Comparison of ENCODE assay signal across 8 cellular contexts in genomic region chr3:43289401-43289800, GRCh38. TPM values are rescaled to one million over a fixed set of nuclear protein-coding genes. Genes with fewer than 3 reads are reported as not detected.
DNase-seq lines count a peak whose midpoint lies in the region; ATAC-seq, FAIRE-seq and TF ChIP-seq lines count a peak whose summit lies in the region.
"Had no signal": no experiment of that assay in that cellular context is flagged by ENCODE, and none has a peak within 500 bp of the region (broad histone marks: within the 10 kb centered on the region; RNA-seq: fewer than 3 reads in every experiment).

No MANE protein-coding gene starts in this region.

- H3K27me3 ChIP-seq in foreskin keratinocyte (no peaks in the 10 kb centered on the region), small intestine (ENCODE audit: control insufficient read depth in 2 of 2, insufficient read depth in 2 of 2, low read length in 2 of 2) (no peaks in the 10 kb centered on the region)

- TF ChIP-seq CTCF in activated CD8-positive, alpha-beta T cell treated with anti-CD3 and anti-CD28 coated beads for 36 hours (IDR thresholded peaks at IDR 0.05) = no peak
- TF ChIP-seq CTCF in foreskin keratinocyte (conservative IDR thresholded peaks at IDR 0.05) = no peak

- peak overlapping the region; percentile 87 for H3K27ac ChIP-seq in foreskin keratinocyte
- peak overlapping the region; percentile 59 to 68 for H3K27ac ChIP-seq in small intestine (ENCODE audit: low read depth in 1 of 2, low read length in 1 of 2)
- H3K27ac ChIP-seq: SK-N-MC had no signal

- peaks cover 54% of the 10 kb centered on the region for H3K4me1 Mint-ChIP-seq in activated CD8-positive, alpha-beta T cell treated with anti-CD3 and anti-CD28 coated beads for 36 hours (ENCODE audit: low read depth)

- CTCF ChIA-PET in activated CD8-positive, alpha-beta T cell treated with anti-CD3 and anti-CD28 coated beads for 36 hours (lab: Charles Lee) = interaction anchor here (1.4 to 2.6 kb wide), 3 partner anchors 9 to 127 kb away, joined by 4 to 11 read pairs (median 5); no protein-coding TSS in a partner anchor

- intact Hi-C loops in activated CD8-positive, alpha-beta T cell treated with anti-CD3 and anti-CD28 coated beads for 36 hours (cut with micrococcal nuclease) = loop anchor here (10.0 kb wide), 1 partner anchor 85 kb away; no protein-coding TSS in a partner anchor

- no peak for FAIRE-seq in small intestine (lab: Jason Lieb, UNC)

- peak overlapping the region; percentile 92 for H3K4me3 Mint-ChIP-seq in activated CD8-positive, alpha-beta T cell treated with anti-CD3 and anti-CD28 coated beads for 36 hours

- H3K9me3 Mint-ChIP-seq in activated CD8-positive, alpha-beta T cell treated with anti-CD3 and anti-CD28 coated beads for 36 hours = no peaks in the 10 kb centered on the region

- H3K36me3 Mint-ChIP-seq in activated CD8-positive, alpha-beta T cell treated with anti-CD3 and anti-CD28 coated beads for 36 hours (ENCODE audit: low read depth) = peaks cover 21% of the 10 kb centered on the region

- no peak for ATAC-seq in activated CD8-positive, alpha-beta T cell treated with anti-CD3 and anti-CD28 coated beads for 36 hours
- ATAC-seq in foreskin keratinocyte = no peak
- no peak for ATAC-seq in HG03139 (IDR thresholded peaks at IDR 0.05; ENCODE audit: unreplicated experiment)

- peak overlapping the region; percentile 94 for H3K27ac Mint-ChIP-seq in activated CD8-positive, alpha-beta T cell treated with anti-CD3 and anti-CD28 coated beads for 36 hours

- no peaks in the 10 kb centered on the region for H3K36me3 ChIP-seq in small intestine (ENCODE audit: control insufficient read depth in 2 of 2, insufficient read depth in 2 of 2, low read length in 2 of 2)

- no peaks in the 10 kb centered on the region for H3K9me3 ChIP-seq in small intestine (ENCODE audit: control insufficient read depth, low read depth)

- H3K27me3 Mint-ChIP-seq in activated CD8-positive, alpha-beta T cell treated with anti-CD3 and anti-CD28 coated beads for 36 hours = no peaks in the 10 kb centered on the region

- POLR2A ChIA-PET in activated CD8-positive, alpha-beta T cell treated with anti-CD3 and anti-CD28 coated beads for 36 hours (lab: Charles Lee) = no interaction called here

- DNase-seq in GM04504 (ENCODE audit: low read depth) (peak; percentile 40), foreskin keratinocyte (no peak), small intestine (no peak), NOMO-1 (lab: John Stamatoyannopoulos, UW; ENCODE audit: unreplicated experiment in 2 of 2) (no peak), T1000 (lab: John Stamatoyannopoulos, UW) (no peak)
- no peak for DNase-seq in activated CD8-positive, alpha-beta T cell treated with anti-CD3 and anti-CD28 coated beads for 36 hours

- H3K4me1 ChIP-seq in foreskin keratinocyte (peaks cover 55% of the 10 kb centered on the region), small intestine (ENCODE audit: control insufficient read depth in 2 of 2, insufficient read depth in 1 of 2, low read depth in 1 of 2, low read length in 1 of 2) (peaks cover 25 to 28% of the 10 kb centered on the region in 2 donors)

- WGBS in small intestine, 3 donors = 56 to 92% (median 76%) methylated on average over 2 of the region's 2 CpGs

- peak overlapping the region in 1 of 2 donors; percentile 47 for H3K4me3 ChIP-seq in small intestine (ENCODE audit: low read depth in 1 of 2, low read length in 2 of 2)
- H3K4me3 ChIP-seq: SK-N-MC had no signal

RNA-seq across cellular contexts. Expression of gene SNRK, which starts 3.1 kb away (rescaled TPM):
- 10 to 100 TPM; 28.9 to 29.2 TPM for total RNA-seq in activated CD8-positive, alpha-beta T cell treated with anti-CD3 and anti-CD28 coated beads for 36 hours
- total RNA-seq in foreskin keratinocyte = 29.4 and 36.0 TPM in 2 replicates
- 6.0 and 7.2 TPM in 2 replicates for polyA plus RNA-seq in foreskin keratinocyte
- 10 to 100 TPM; 14.9 to 17.5 (median 17.2) TPM for polyA plus RNA-seq in small intestine
